In the genomic region with DNA sequence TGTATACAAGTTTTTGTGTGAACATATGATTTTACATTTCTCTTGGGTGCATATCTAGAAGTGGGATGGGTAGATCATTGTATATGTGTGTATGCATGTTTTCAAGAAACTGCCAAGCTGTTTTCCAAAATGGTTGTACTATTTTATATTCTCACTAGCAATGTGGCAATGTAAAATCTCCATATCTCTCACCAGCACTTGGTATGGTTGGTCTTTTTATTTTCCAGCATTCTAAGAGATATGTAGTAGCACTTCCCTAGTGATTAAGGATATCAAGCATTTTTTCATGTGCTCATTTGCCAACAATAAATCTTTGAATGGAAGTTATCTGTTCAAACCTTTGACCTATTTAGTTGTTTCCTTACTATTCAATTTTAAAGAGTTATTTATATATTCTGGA, we compare ENCODE assay signal across 23 cellular contexts.
"Had no signal": no experiment of that assay in that cellular context is flagged by ENCODE, and none has a peak within 500 bp of the region (broad histone marks: within the 10 kb centered on the region; RNA-seq: fewer than 3 reads in every experiment).

No MANE protein-coding gene starts in this region.

- H3K4me3 ChIP-seq: stomach, suprapubic skin, testis, thoracic aorta, thyroid gland, tibial artery, tibial nerve, transverse colon, upper lobe of left lung, upper lobe of right lung, uterus, vagina had no signal

- H3K27ac ChIP-seq: stomach, suprapubic skin, testis, thoracic aorta, thyroid gland, tibial artery, tibial nerve, transverse colon, upper lobe of left lung, upper lobe of right lung, uterus, vagina had no signal

- H3K9me3 ChIP-seq: suprapubic skin, testis, thoracic aorta, thyroid gland, tibial artery, transverse colon, upper lobe of left lung, upper lobe of right lung, uterus, vagina had no signal

- DNase-seq: stimulated activated CD4-positive, alpha-beta T cell treated with anti-CD3 and anti-CD28 coated beads, Interleukin-2, amount 100 ng/mL, for 48 hours; stimulated activated CD4-positive, alpha-beta T cell treated with anti-CD3 and anti-CD28 coated beads, Interleukin-4, amount 100 ng/mL, for 1 hour; stimulated activated CD4-positive, alpha-beta T cell treated with anti-CD3 and anti-CD28 coated beads, Interleukin-4, amount 100 ng/mL, for 24 hours; stimulated activated CD4-positive, alpha-beta T cell treated with anti-CD3 and anti-CD28 coated beads, Interleukin-4, amount 100 ng/mL, for 4 hours; stimulated activated naive B cell treated with anti-CD40 and anti-IgM and Interleukin-4, amounts not matched to agents 10 μg/mL and 1 μg/mL and 100 μg/mL, for 72 hours; stimulated activated naive CD4-positive, alpha-beta T cell; stimulated activated naive CD4-positive, alpha-beta T cell treated with Interleukin-2 at 50 U/mL for 16 hours; stimulated activated naive CD8-positive, alpha-beta T cell treated with anti-CD3 and anti-CD28 coated beads, Interleukin-15, amount 100 ng/mL, for 72 hours; stimulated activated naive CD8-positive, alpha-beta T cell treated with anti-CD3 and anti-CD28 coated beads, Interleukin-15, Interleukin-2, amounts not matched to agents 100 U/mL and 50 U/mL, for 24 hours; stomach; substantia nigra; testis; thyroid gland; tibial artery; transverse colon; trophoblast cell; upper lobe of left lung; upper lobe of right lung; uterus had no signal

- H3K4me1 ChIP-seq: stomach, suprapubic skin, testis, thyroid gland, tibial artery, tibial nerve, transverse colon, upper lobe of left lung, upper lobe of right lung, uterus, vagina had no signal

- H3K36me3 ChIP-seq: stomach, suprapubic skin, thoracic aorta, thyroid gland, tibial artery, tibial nerve, transverse colon, upper lobe of left lung, upper lobe of right lung, uterus, vagina had no signal
